8 cellular contexts compared by ENCODE assay signal in the genomic region with DNA sequence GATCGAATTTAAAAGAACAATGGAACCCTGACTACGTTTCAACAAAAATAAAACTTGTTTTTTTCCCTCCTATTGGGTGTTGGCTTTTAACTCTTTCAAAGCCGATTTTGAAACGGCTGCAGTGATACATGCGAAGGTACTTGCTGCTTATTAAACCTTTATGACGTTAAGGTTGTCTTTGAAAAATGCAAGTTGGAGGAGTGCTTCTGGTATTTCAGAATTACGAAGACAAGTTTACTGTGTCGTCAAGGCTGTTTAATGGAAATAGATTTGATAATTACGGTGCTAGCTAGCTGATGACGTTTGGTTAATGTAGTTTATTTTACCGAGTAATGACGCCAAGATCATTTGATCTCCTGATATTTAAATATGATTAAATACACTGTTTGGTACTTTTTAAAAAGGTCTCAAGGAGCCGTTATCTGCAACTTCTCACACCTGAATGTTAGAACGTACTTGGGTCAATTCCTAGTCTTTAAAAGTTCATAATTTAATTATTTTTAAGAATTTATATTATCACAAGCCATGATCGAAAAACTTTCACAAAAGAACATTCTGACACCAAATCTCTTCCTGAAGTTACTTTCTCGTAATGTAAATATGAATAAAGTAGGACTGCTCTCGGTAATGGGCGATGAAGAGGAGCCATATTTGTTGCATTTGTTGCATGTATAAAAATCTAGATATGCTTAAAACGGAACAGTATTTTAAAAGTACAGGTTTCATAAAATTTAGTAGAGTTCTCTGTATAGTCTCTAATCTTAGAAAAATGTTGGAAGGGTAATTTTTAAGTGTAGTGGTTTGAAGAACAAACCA. TPM values are rescaled to one million over a fixed set of nuclear protein-coding genes. Genes with fewer than 3 reads are reported as not detected.
A peak's percentile ranks its signal among the peaks of the same experiment; 100 is the strongest.
DNase-seq lines count a peak whose midpoint lies in the region; ATAC-seq, FAIRE-seq and TF ChIP-seq lines count a peak whose summit lies in the region.

No MANE protein-coding gene starts in this region.

- peak; percentile 42 for DNase-seq in NCI-H1092 treated with DMSO at 0.1 percent for 48 hours (lab: John Stamatoyannopoulos, UW)
- DNase-seq in NCI-H1092 (lab: John Stamatoyannopoulos, UW) = no peak
- peak; percentile 60 for DNase-seq in NCI-H2227 treated with DMSO at 0.1 percent for 48 hours (lab: John Stamatoyannopoulos, UW)
- DNase-seq in K562 (ENCODE audit: extremely low read depth in 1 of 4, low spot score in 3 of 4) = no peak
- DNase-seq in thoracic aorta (ENCODE audit: low spot score) = no peak
- no peak for DNase-seq in NCI-H2081 treated with DMSO at 0.1 percent for 48 hours (lab: John Stamatoyannopoulos, UW)
- DNase-seq in HTR-8/SVneo (ENCODE audit: insufficient read length, low spot score) = no peak

- H3K27me3 ChIP-seq in K562 (ENCODE audit: control insufficient read depth in 2 of 2, insufficient read depth in 2 of 2, low read length in 2 of 2) = no peaks in the 10 kb centered on the region
- no peaks in the 10 kb centered on the region for H3K27me3 ChIP-seq in layer of hippocampus (ENCODE audit: control insufficient read depth, insufficient read depth, low read length)
- H3K27me3 ChIP-seq in thoracic aorta (replicated peaks; ENCODE audit: insufficient read depth) = no peaks in the 10 kb centered on the region

- BruUV-seq in K562 (replicated peaks; lab: Mats Ljungman, UMichigan) = TSS peak; percentile 42

- H3K9me3 ChIP-seq in K562 (replicated peaks; ENCODE audit: control insufficient read depth, insufficient read depth, low read depth, low read length) = no peaks in the 10 kb centered on the region
- H3K9me3 ChIP-seq in thoracic aorta = no peaks in the 10 kb centered on the region

- WGBS in K562 (ENCODE audit: insufficient coverage, low coverage, missing lambda C conversion rate) = under 1% methylated on average over 19 of the region's 19 CpGs

- CTCF ChIA-PET in K562 (lab: Yijun Ruan, JAX; ENCODE audit: low intra/inter-chr PET ratio) = no interaction called here

- peak overlapping the region; percentile 91 for H3K4me3 ChIP-seq in K562
- peak overlapping the region; percentile 96 for H3K4me3 ChIP-seq in thoracic aorta

- no peak for ATAC-seq in K562
- no peak for ATAC-seq in thoracic aorta (ENCODE audit: insufficient number of reproducible peaks, low FRiP score, low read depth)

- no peak for TF ChIP-seq RAD21 in K562 (CRISPR knock-in tag; conservative IDR thresholded peaks at IDR 0.05 in 1 of 2, IDR thresholded peaks at IDR 0.05 in 1 of 2)

- TF ChIP-seq EP300 in K562 (IDR thresholded peaks at IDR 0.05; ENCODE audit: low read length) = no peak

- no peaks in the 10 kb centered on the region for H4K20me1 ChIP-seq in K562 (replicated peaks; ENCODE audit: control insufficient read depth, insufficient read depth, low read length)

- peak overlapping the region; percentile 87 for H3K4me2 ChIP-seq in K562 (ENCODE audit: insufficient read depth, low read length)

- in situ Hi-C loops in K562 (cut with MboI) = loop anchor here (5.0 kb wide), 1 partner anchor 72 kb away; no protein-coding TSS in a partner anchor

- no peak overlapping the region for H2AFZ ChIP-seq in K562 (ENCODE audit: low read depth, low read length)

- FAIRE-seq in K562 (lab: Jason Lieb, UNC) (no peak), HTR-8/SVneo (lab: Jason Lieb, UNC) (no peak)

- H3K36me3 ChIP-seq in K562 (ENCODE audit: control insufficient read depth, insufficient read depth, low read length) = peaks cover 51% of the 10 kb centered on the region
- no peaks in the 10 kb centered on the region for H3K36me3 ChIP-seq in thoracic aorta

- H3K4me1 ChIP-seq in K562 (replicated peaks in 1 of 2; ENCODE audit: control insufficient read depth in 2 of 2, insufficient read depth in 2 of 2, low read length in 2 of 2) (peaks cover 6 to 26% of the 10 kb centered on the region in 2 experiments; a peak in 4 of 5 replicates), thoracic aorta (ENCODE audit: control insufficient read depth in 1 of 2, low read depth in 2 of 2) (peaks cover 30 to 50% of the 10 kb centered on the region in 2 donors)

- H3K9ac ChIP-seq in K562 (ENCODE audit: insufficient read depth in 1 of 2, low read depth in 2 of 2, low read length in 2 of 2) = peak overlapping the region; percentile 94 to 96

- H3K27ac ChIP-seq in K562 (ENCODE audit: extremely low read depth, low read depth, low read length) (peak overlapping the region; percentile 86), layer of hippocampus (ENCODE audit: low read depth, low read length) (peak overlapping the region; percentile 99), thoracic aorta (peak overlapping the region; percentile 100)

- peaks cover 78% of the 10 kb centered on the region for H3K79me2 ChIP-seq in K562 (ENCODE audit: control insufficient read depth, insufficient read depth, low read length)

- no peaks in the 10 kb centered on the region for H3K9me1 ChIP-seq in K562 (ENCODE audit: control insufficient read depth, insufficient read depth, low read length)

- TF ChIP-seq CTCF in K562 (IDR thresholded peaks at IDR 0.05 in 2 of 3, conservative IDR thresholded peaks at IDR 0.05 in 1 of 3; ENCODE audit: insufficient read depth in 2 of 3, low read depth in 1 of 3, low read length in 3 of 3) = no peak
- no peak for TF ChIP-seq CTCF in thoracic aorta (IDR thresholded peaks at IDR 0.05)

- intact Hi-C loops in K562 (cut with micrococcal nuclease) = loop anchor here (2.0 kb wide), 1 partner anchor 65 kb away; no protein-coding TSS in a partner anchor

- POLR2A ChIA-PET in K562 (lab: Yijun Ruan, JAX) = interaction anchor here (0.7 to 9.6 kb wide), 10 partner anchors 11 to 80 kb away, joined by 3 to 110 read pairs (median 20); a partner anchor contains a TSS

- 0 out of 2 replicates have a peak, but pooled peaks have one; percentile 31 for TF ChIP-seq POLR2A in K562 (conservative IDR thresholded peaks at IDR 0.05)

TF ChIP-seq in K562, 482 proteins besides CTCF, POLR2A, EP300 and RAD21 (continues in another document):
- TF ChIP-seq NFIC (IDR thresholded peaks at IDR 0.05) = no peak
- TF ChIP-seq, protein P1, sequence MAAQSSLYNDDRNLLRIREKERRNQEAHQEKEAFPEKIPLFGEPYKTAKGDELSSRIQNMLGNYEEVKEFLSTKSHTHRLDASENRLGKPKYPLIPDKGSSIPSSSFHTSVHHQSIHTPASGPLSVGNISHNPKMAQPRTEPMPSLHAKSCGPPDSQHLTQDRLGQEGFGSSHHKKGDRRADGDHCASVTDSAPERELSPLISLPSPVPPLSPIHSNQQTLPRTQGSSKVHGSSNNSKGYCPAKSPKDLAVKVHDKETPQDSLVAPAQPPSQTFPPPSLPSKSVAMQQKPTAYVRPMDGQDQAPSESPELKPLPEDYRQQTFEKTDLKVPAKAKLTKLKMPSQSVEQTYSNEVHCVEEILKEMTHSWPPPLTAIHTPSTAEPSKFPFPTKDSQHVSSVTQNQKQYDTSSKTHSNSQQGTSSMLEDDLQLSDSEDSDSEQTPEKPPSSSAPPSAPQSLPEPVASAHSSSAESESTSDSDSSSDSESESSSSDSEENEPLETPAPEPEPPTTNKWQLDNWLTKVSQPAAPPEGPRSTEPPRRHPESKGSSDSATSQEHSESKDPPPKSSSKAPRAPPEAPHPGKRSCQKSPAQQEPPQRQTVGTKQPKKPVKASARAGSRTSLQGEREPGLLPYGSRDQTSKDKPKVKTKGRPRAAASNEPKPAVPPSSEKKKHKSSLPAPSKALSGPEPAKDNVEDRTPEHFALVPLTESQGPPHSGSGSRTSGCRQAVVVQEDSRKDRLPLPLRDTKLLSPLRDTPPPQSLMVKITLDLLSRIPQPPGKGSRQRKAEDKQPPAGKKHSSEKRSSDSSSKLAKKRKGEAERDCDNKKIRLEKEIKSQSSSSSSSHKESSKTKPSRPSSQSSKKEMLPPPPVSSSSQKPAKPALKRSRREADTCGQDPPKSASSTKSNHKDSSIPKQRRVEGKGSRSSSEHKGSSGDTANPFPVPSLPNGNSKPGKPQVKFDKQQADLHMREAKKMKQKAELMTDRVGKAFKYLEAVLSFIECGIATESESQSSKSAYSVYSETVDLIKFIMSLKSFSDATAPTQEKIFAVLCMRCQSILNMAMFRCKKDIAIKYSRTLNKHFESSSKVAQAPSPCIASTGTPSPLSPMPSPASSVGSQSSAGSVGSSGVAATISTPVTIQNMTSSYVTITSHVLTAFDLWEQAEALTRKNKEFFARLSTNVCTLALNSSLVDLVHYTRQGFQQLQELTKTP (IDR thresholded peaks at IDR 0.05; ENCODE audit: low read depth in 1 of 2, partially characterized antibody in 2 of 2) = peak; percentile 50 to 74
- 0 out of 2 replicates have a peak, but pooled peaks have one; percentile 25 for TF ChIP-seq FOXJ2 (tag; IDR thresholded peaks at IDR 0.05)
- TF ChIP-seq KDM4B (IDR thresholded peaks at IDR 0.05; ENCODE audit: borderline replicate concordance in 2 of 2, low read depth in 1 of 2) = no peak
- no peak for TF ChIP-seq ZNF134 (CRISPR knock-in tag; conservative IDR thresholded peaks at IDR 0.05)
- peak; percentile 57; the same call in 1 of the 2 replicates for TF ChIP-seq CREB1 (IDR thresholded peaks at IDR 0.05)
- no peak for TF ChIP-seq CREB1 (CRISPR knock-in tag; IDR thresholded peaks at IDR 0.05)
- TF ChIP-seq U2AF1 (optimal IDR thresholded peaks at IDR 0.05; ENCODE audit: low read depth, low read length) = peak; percentile 51
- peak in 1 of 2 experiments; percentile 20; a peak in 1 of 4 replicates for TF ChIP-seq HDAC1 (IDR thresholded peaks at IDR 0.05)
- TF ChIP-seq CREM (IDR thresholded peaks at IDR 0.05; ENCODE audit: low read depth) = peak; percentile 19; the same call in 1 of the 2 replicates
- no peak for TF ChIP-seq DNMT1 (IDR thresholded peaks at IDR 0.05)
- 0 out of 2 replicates have a peak, but pooled peaks have one; percentile 19 for TF ChIP-seq DPF2 (IDR thresholded peaks at IDR 0.05)

RNA-seq across cellular contexts. Expression of a gene that starts 16.3 kb away (rescaled TPM):
- total RNA-seq in K562 (2011; cell fraction: chromatin; rRNA removed; ENCODE audit: low replicate concordance) = 221 and 585 TPM in 2 replicates
- total RNA-seq in K562 (2011; cell fraction: nucleolus; rRNA removed) = 101 and 147 TPM in 2 replicates
- total RNA-seq in K562 (2011; cell fraction: nucleoplasm; rRNA removed) = 282 and 390 TPM in 2 replicates
- 38.9 and 47.3 TPM in 2 replicates for total RNA-seq in K562 (2014; rRNA removed)
- 59.0 and 66.0 TPM in 2 replicates for total RNA-seq in K562 (2014; rRNA removed; fragmentation: Illumina TruSeq; extraction: Trizol)
- 45.5 and 49.7 TPM in 2 replicates for total RNA-seq in K562 (2015; rRNA removed; fragmentation: Illumina TruSeq; extraction: Trizol)
- total RNA-seq in K562 (2021) = 57.8 and 61.9 TPM in 2 replicates
- polyA plus RNA-seq in K562 (2011; rRNA removed) = 56.2 and 63.4 TPM in 2 replicates
- polyA plus RNA-seq in K562 (2011; cell fraction: cytosol; rRNA removed) = 32.8 and 58.4 TPM in 2 replicates
- polyA plus RNA-seq in K562 (2011; cell fraction: nucleus; rRNA removed) = 192 and 194 TPM in 2 replicates
- 33.7 and 57.7 TPM in 2 replicates for polyA plus RNA-seq in K562 (2012)
- 57.6 and 70.8 TPM in 2 replicates for polyA plus RNA-seq in K562 (2014; fragmentation: Illumina TruSeq; extraction: Trizol)
- polyA plus RNA-seq in K562 (2014; fragmentation: Nextera tagmentation; extraction: Ambion mirVana) = 10 to 100 TPM; 50.0 to 53.6 TPM
- 55.3 and 61.3 TPM in 2 replicates for polyA plus RNA-seq in K562 (2014; rRNA removed)
- polyA minus RNA-seq in K562 (2011; rRNA and poly(A)+ RNA removed) = 167 and 232 TPM in 2 replicates
- polyA minus RNA-seq in K562 (2011; cell fraction: cytosol; rRNA and poly(A)+ RNA removed) = 39.1 and 51.9 TPM in 2 replicates
- polyA minus RNA-seq in K562 (2011; cell fraction: nucleus; rRNA and poly(A)+ RNA removed) = 209 and 435 TPM in 2 replicates
- total RNA-seq in thoracic aorta = 100 to 1,000 TPM; 143 to 148 TPM

Comparison
In these comparisons a context has a peak if more than half of its experiments do, and no peak if none do; other contexts are left out.
1. DNase-seq: peak in NCI-H1092 treated with DMSO at 0.1 percent for 48 hours (single experiment) and NCI-H2227 treated with DMSO at 0.1 percent for 48 hours (single experiment); none in NCI-H1092 (single experiment), K562 (0 of 4), thoracic aorta (single experiment), NCI-H2081 treated with DMSO at 0.1 percent for 48 hours (single experiment) and HTR-8/SVneo (single experiment).
2. Peak in every context shown above with its lines, with median percentiles within 50 percentile points of each other: H3K27ac ChIP-seq.